14 cellular contexts compared by ENCODE assay signal in genomic region chr9:135528842-135529435, GRCh38. TPM values are rescaled to one million over a fixed set of nuclear protein-coding genes. Genes with fewer than 3 reads are reported as not detected.
DNase-seq lines count a peak whose midpoint lies in the region; ATAC-seq and TF ChIP-seq lines count a peak whose summit lies in the region.
"Not testable (repeated sequence)": the region's sequence is repeated elsewhere in the genome, so short reads cannot be mapped to it uniquely, and the experiment has no call there.
"Had no signal": no experiment of that assay in that cellular context is flagged by ENCODE, and none has a peak within 500 bp of the region (broad histone marks: within the 10 kb centered on the region; RNA-seq: fewer than 3 reads in every experiment).

No MANE protein-coding gene starts in this region.

- peak overlapping the region; percentile 68 for H3K27ac ChIP-seq in smooth muscle cell (ENCODE audit: low read depth)

- H3K79me2 ChIP-seq in smooth muscle cell (ENCODE audit: low read depth), result not testable (repeated sequence)

- H3K9ac ChIP-seq in smooth muscle cell (ENCODE audit: low read depth), result not testable (repeated sequence)

- H2AFZ ChIP-seq in smooth muscle cell (ENCODE audit: low read depth), result not testable (repeated sequence)

- not testable (repeated sequence) for H3K27me3 Mint-ChIP-seq in WTC11 (ENCODE audit: low read depth)
- H3K27me3 Mint-ChIP-seq in activated T-helper 17 cell treated with anti-CD3 and anti-CD28 coated beads, Interleukin-2, amount 50 U/mL, for 72 hours, result peaks cover 11% of the 10 kb centered on the region

- not testable (repeated sequence) for ATAC-seq in WTC11, left lobe of liver
- ATAC-seq in activated T-helper 17 cell treated with anti-CD3 and anti-CD28 coated beads, Interleukin-2, amount 50 U/mL, for 72 hours (replicated peaks), result peak; percentile 32

- intact Hi-C loops in posterior vena cava (cut with DNase I), result not testable (repeated sequence)

- POLR2A ChIA-PET in WTC11 (lab: Charles Lee), result not testable (repeated sequence)

- not testable (repeated sequence) for H3K4me3 ChIP-seq in Jurkat, Clone E6-1 (ENCODE audit: low read length); smooth muscle cell

- H3K4me2 ChIP-seq in smooth muscle cell, result not testable (repeated sequence)

- H3K4me1 ChIP-seq in smooth muscle cell (ENCODE audit: low read depth), result not testable (repeated sequence)

- CTCF ChIA-PET in WTC11 (lab: Charles Lee), result not testable (repeated sequence)

- peak; percentile 52 for DNase-seq in Jurkat, Clone E6-1 (ENCODE audit: low read depth, low spot score)
- DNase-seq in WTC11 (ENCODE audit: low spot score); smooth muscle cell (lab: John Stamatoyannopoulos, UW; ENCODE audit: unreplicated experiment): not testable (repeated sequence)
- peak; percentile 28 for DNase-seq in activated CD8-positive, alpha-beta memory T cell treated with anti-CD3 and anti-CD28 coated beads for 24 hours
- DNase-seq in left lobe of liver (ENCODE audit: low spot score) (peak; percentile 19), posterior vena cava (ENCODE audit: low spot score) (peak; percentile 59)

- not testable (repeated sequence) for TF ChIP-seq CTCF in WTC11 (IDR thresholded peaks at IDR 0.05); smooth muscle cell (IDR thresholded peaks at IDR 0.05; ENCODE audit: borderline replicate concordance, insufficient read depth, poor library complexity, severe bottlenecking)

- not testable (repeated sequence) for H3K27me3 ChIP-seq in smooth muscle cell (ENCODE audit: low read depth)

- not testable (repeated sequence) for H3K36me3 Mint-ChIP-seq in WTC11; activated T-helper 17 cell treated with anti-CD3 and anti-CD28 coated beads, Interleukin-2, amount 50 U/mL, for 72 hours (ENCODE audit: low read depth)

- H3K9me3 ChIP-seq in smooth muscle cell (replicated peaks; ENCODE audit: low read depth), result not testable (repeated sequence)

- H3K4me1 Mint-ChIP-seq in WTC11; activated T-helper 17 cell treated with anti-CD3 and anti-CD28 coated beads, Interleukin-2, amount 50 U/mL, for 72 hours: not testable (repeated sequence)

- not testable (repeated sequence) for H3K4me3 Mint-ChIP-seq in WTC11; activated T-helper 17 cell treated with anti-CD3 and anti-CD28 coated beads, Interleukin-2, amount 50 U/mL, for 72 hours

- 76% methylated on average over 10 of the region's 10 CpGs for WGBS in smooth muscle cell (ENCODE audit: low lambda C conversion rate)

- not testable (repeated sequence) for H3F3A ChIP-seq in smooth muscle cell (ENCODE audit: low read depth)

- H3K36me3 ChIP-seq in smooth muscle cell (ENCODE audit: low read depth), result not testable (repeated sequence)

- H4K20me1 ChIP-seq in smooth muscle cell (ENCODE audit: low read depth), result not testable (repeated sequence)

- not testable (repeated sequence) for H3K9me3 Mint-ChIP-seq in WTC11; activated T-helper 17 cell treated with anti-CD3 and anti-CD28 coated beads, Interleukin-2, amount 50 U/mL, for 72 hours

- not testable (repeated sequence) for H3K27ac Mint-ChIP-seq in WTC11; activated T-helper 17 cell treated with anti-CD3 and anti-CD28 coated beads, Interleukin-2, amount 50 U/mL, for 72 hours

TF ChIP-seq in WTC11, 78 proteins besides CTCF, POLR2A, EP300 and RAD21:
- peak; percentile 87 for TF ChIP-seq HMGA2 (CRISPR knock-in tag; IDR thresholded peaks at IDR 0.05)

RNA-seq across cellular contexts. Expression of gene LCN1, which starts 7.7 kb away (rescaled TPM):
- polyA plus RNA-seq in Jurkat, Clone E6-1 (2012; ENCODE audit: insufficient read depth, insufficient read length), result not detected
- total RNA-seq in WTC11 (2021) (not detected in 3 replicates), left lobe of liver (not detected), posterior vena cava (1 to 10 TPM in 1 of 2 donors, not detected in 1; 2.4 TPM), smooth muscle cell (0.85 and 0.99 TPM in 2 replicates)
- total RNA-seq in activated T-helper 17 cell treated with anti-CD3 and anti-CD28 coated beads, Interleukin-2, amount 50 U/mL, for 72 hours, result not detected
- 3.5 and 5.6 TPM in 2 replicates for polyA plus RNA-seq in smooth muscle cell
- total RNA-seq: CD4-positive, alpha-beta T cell; CD8-positive, alpha-beta memory T cell; GM23338; H4; H9 had no signal
- polyA plus RNA-seq: A549; CD14-positive monocyte; CD8-positive, alpha-beta memory T cell had no signal

RNA-seq across cellular contexts. Expression of gene OBP2A, which starts 17.0 kb away (rescaled TPM):
- polyA plus RNA-seq in Jurkat, Clone E6-1 (2012; ENCODE audit: insufficient read depth, insufficient read length), result not detected
- total RNA-seq in WTC11 (2021) (not detected in 3 replicates), left lobe of liver (not detected), posterior vena cava (not detected), smooth muscle cell (not detected in 2 replicates)
- not detected for total RNA-seq in activated T-helper 17 cell treated with anti-CD3 and anti-CD28 coated beads, Interleukin-2, amount 50 U/mL, for 72 hours
- 0.61 TPM in 1 of 2 replicates, not detected in the other for polyA plus RNA-seq in smooth muscle cell
- total RNA-seq: CD4-positive, alpha-beta T cell; CD8-positive, alpha-beta memory T cell; GM23338; H4; H9 had no signal
- polyA plus RNA-seq: A549; CD14-positive monocyte; CD8-positive, alpha-beta memory T cell; GM23338 had no signal

RNA-seq across cellular contexts. Expression of gene MRPS2, which starts 28.5 kb away (rescaled TPM):
- 56.2 TPM for polyA plus RNA-seq in Jurkat, Clone E6-1 (2012; ENCODE audit: insufficient read depth, insufficient read length)
- total RNA-seq in WTC11 (2021), result 74.2 to 78.0 TPM (median 77.6 TPM) in 3 replicates
- total RNA-seq in activated T-helper 17 cell treated with anti-CD3 and anti-CD28 coated beads, Interleukin-2, amount 50 U/mL, for 72 hours, result 10 to 100 TPM; 29.9 to 48.6 TPM
- 30.7 TPM for total RNA-seq in left lobe of liver
- 10 to 100 TPM; 15.9 to 16.3 TPM for total RNA-seq in posterior vena cava
- 30.7 and 34.2 TPM in 2 replicates for total RNA-seq in smooth muscle cell
- polyA plus RNA-seq in smooth muscle cell, result 49.0 and 52.6 TPM in 2 replicates

RNA-seq across cellular contexts. Expression of gene PAEP, which starts 32.6 kb away (rescaled TPM):
- not detected for polyA plus RNA-seq in Jurkat, Clone E6-1 (2012; ENCODE audit: insufficient read depth, insufficient read length)
- total RNA-seq in WTC11 (2021), result not detected in 3 replicates
- not detected for total RNA-seq in activated T-helper 17 cell treated with anti-CD3 and anti-CD28 coated beads, Interleukin-2, amount 50 U/mL, for 72 hours
- total RNA-seq in left lobe of liver, result not detected
- not detected for total RNA-seq in posterior vena cava
- total RNA-seq in smooth muscle cell, result 1.4 and 6.3 TPM in 2 replicates
- polyA plus RNA-seq in smooth muscle cell, result 5.3 TPM in 1 of 2 replicates, not detected in the other
- total RNA-seq: CD4-positive, alpha-beta T cell; CD8-positive, alpha-beta memory T cell; GM23338; H9 had no signal
- polyA plus RNA-seq: A549; CD14-positive monocyte; CD8-positive, alpha-beta memory T cell; GM23338 had no signal

RNA-seq across cellular contexts. Expression of gene PPP1R26, which starts 49.4 kb away (rescaled TPM):
- not detected for polyA plus RNA-seq in Jurkat, Clone E6-1 (2012; ENCODE audit: insufficient read depth, insufficient read length)
- total RNA-seq in WTC11 (2021) (36.2 to 44.4 TPM (median 37.4 TPM) in 3 replicates), left lobe of liver (7.4 TPM), posterior vena cava (1 to 10 TPM; 8.0 to 8.9 TPM), smooth muscle cell (7.3 and 8.1 TPM in 2 replicates)
- total RNA-seq in activated T-helper 17 cell treated with anti-CD3 and anti-CD28 coated beads, Interleukin-2, amount 50 U/mL, for 72 hours, result 1 to 10 TPM; 2.5 to 3.4 TPM
- polyA plus RNA-seq in smooth muscle cell, result 6.2 and 7.7 TPM in 2 replicates
